12 cellular contexts compared by ENCODE assay signal in the genomic region with DNA sequence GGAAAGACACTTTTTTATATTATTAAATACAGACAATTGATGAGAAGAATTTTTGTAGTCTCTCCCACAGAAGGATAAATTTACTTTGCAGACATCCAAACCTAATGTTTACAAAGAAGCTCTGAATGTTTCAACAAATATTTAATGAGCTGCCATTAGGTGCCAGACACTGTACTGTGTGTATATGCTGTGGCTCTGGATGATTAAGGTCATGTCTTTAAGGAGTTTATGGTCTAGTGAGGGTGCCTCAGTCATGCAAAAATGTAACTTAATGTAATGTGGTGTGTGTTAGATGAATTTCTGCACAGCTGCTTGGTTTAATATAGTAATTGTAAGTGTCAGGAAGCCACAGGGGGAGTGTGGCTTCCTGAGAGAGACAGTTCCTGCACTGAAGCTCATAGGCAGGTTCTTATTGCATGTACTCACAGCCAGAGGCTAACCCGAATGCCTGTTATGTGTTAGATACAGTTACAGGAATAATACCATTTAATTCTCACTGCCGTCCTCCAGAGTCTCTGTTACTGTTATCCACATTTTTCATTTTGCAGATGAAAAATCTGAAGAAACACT. TPM values are rescaled to one million over a fixed set of nuclear protein-coding genes. Genes with fewer than 3 reads are reported as not detected.
A peak's percentile ranks its signal among the peaks of the same experiment; 100 is the strongest.
DNase-seq lines count a peak whose midpoint lies in the region; ATAC-seq and TF ChIP-seq lines count a peak whose summit lies in the region.
"Had no signal": no experiment of that assay in that cellular context is flagged by ENCODE, and none has a peak within 500 bp of the region (broad histone marks: within the 10 kb centered on the region; RNA-seq: fewer than 3 reads in every experiment).

No MANE protein-coding gene starts in this region.

- POLR2A ChIA-PET in MCF 10A (lab: Yijun Ruan, JAX), result interaction anchor here (0.5 kb wide), 1 partner anchor 15 kb away, joined by 4 read pairs; no protein-coding TSS in a partner anchor
- POLR2A ChIA-PET in Caco-2 (lab: Charles Lee), result no interaction called here

- peak; percentile 52 for DNase-seq in DMS53 (lab: John Stamatoyannopoulos, UW)
- DNase-seq in SK-N-MC (ENCODE audit: low read depth, low spot score), result peak; percentile 82
- no peak for DNase-seq in mucosa of descending colon
- DNase-seq in MCF 10A (ENCODE audit: unreplicated experiment), result no peak
- DNase-seq in Caco-2, result no peak
- DNase-seq in glomerular visceral epithelial cell (ENCODE audit: extremely low spot score), result no peak
- DNase-seq: activated CD8-positive, alpha-beta memory T cell treated with anti-CD3 and anti-CD28 coated beads, Interleukin-2, amount 50 U/mL, for 48 hours; H9; stimulated activated CD4-positive, alpha-beta T cell treated with anti-CD3 and anti-CD28 coated beads, Interleukin-2, amount 100 ng/mL, for 48 hours had no signal

- no peaks in the 10 kb centered on the region for H3K27me3 Mint-ChIP-seq in MCF 10A (ENCODE audit: insufficient read depth, unreplicated experiment)
- H3K27me3 Mint-ChIP-seq in Caco-2 (ENCODE audit: insufficient read depth, unreplicated experiment), result no peaks in the 10 kb centered on the region

- H3K4me1 ChIP-seq in mucosa of descending colon (ENCODE audit: low read depth) (peaks cover 16% of the 10 kb centered on the region), Caco-2 (no peaks in the 10 kb centered on the region)

- BruUV-seq in MCF 10A (replicated peaks; lab: Mats Ljungman, UMichigan), result no TSS peak
- no TSS peak for BruUV-seq in Caco-2 (replicated peaks; lab: Mats Ljungman, UMichigan)

- ATAC-seq in GM19397 (IDR thresholded peaks at IDR 0.05; ENCODE audit: unreplicated experiment) (peak; percentile 89), mucosa of descending colon (peak; percentile 21), HG02798 (IDR thresholded peaks at IDR 0.05; ENCODE audit: poor library complexity, unreplicated experiment) (no peak)

- H3K4me3 Mint-ChIP-seq in MCF 10A (ENCODE audit: unreplicated experiment) (no peak overlapping the region), Caco-2 (ENCODE audit: unreplicated experiment) (no peak overlapping the region)
- H3K4me3 Mint-ChIP-seq: H9 had no signal

- intact Hi-C loops in mucosa of descending colon (cut with DNase I, micrococcal nuclease), result no loop called here
- intact Hi-C loops in MCF 10A (cut with micrococcal nuclease), result no loop called here
- intact Hi-C loops in Caco-2 (cut with micrococcal nuclease; ENCODE audit: unreplicated experiment), result no loop called here

- H3K27ac Mint-ChIP-seq in MCF 10A (ENCODE audit: low read depth, unreplicated experiment) (no peak overlapping the region), Caco-2 (ENCODE audit: unreplicated experiment) (no peak overlapping the region)

- peak overlapping the region; percentile 68 for H3K4me3 ChIP-seq in SK-N-MC
- H3K4me3 ChIP-seq in mucosa of descending colon, result no peak overlapping the region
- H3K4me3 ChIP-seq in Caco-2 (ENCODE audit: low read depth, low read length), result no peak overlapping the region

- H3K36me3 Mint-ChIP-seq in MCF 10A (ENCODE audit: insufficient read depth, unreplicated experiment), result no peaks in the 10 kb centered on the region
- no peaks in the 10 kb centered on the region for H3K36me3 Mint-ChIP-seq in Caco-2 (ENCODE audit: insufficient read depth, unreplicated experiment)

- H3K9me3 Mint-ChIP-seq in MCF 10A (ENCODE audit: unreplicated experiment) (no peaks in the 10 kb centered on the region), Caco-2 (ENCODE audit: unreplicated experiment) (no peaks in the 10 kb centered on the region)
- H3K9me3 Mint-ChIP-seq: H9 had no signal

- TF ChIP-seq CTCF in mucosa of descending colon (IDR thresholded peaks at IDR 0.05), result no peak
- no peak for TF ChIP-seq CTCF in MCF 10A (IDR thresholded peaks at IDR 0.05; ENCODE audit: unreplicated experiment)
- TF ChIP-seq CTCF in Caco-2 (IDR thresholded peaks at IDR 0.05; ENCODE audit: insufficient read depth in 1 of 2, low read depth in 1 of 2, low read length in 1 of 2, severe bottlenecking in 1 of 2, unreplicated experiment in 1 of 2), result no peak

- H3K36me3 ChIP-seq in SK-N-MC (ENCODE audit: insufficient read depth, low read length) (no peaks in the 10 kb centered on the region), mucosa of descending colon (ENCODE audit: low read depth) (no peaks in the 10 kb centered on the region), Caco-2 (ENCODE audit: control insufficient read depth, insufficient read depth, low read length) (no peaks in the 10 kb centered on the region)

- peak overlapping the region; percentile 84 for H3K27ac ChIP-seq in SK-N-MC
- H3K27ac ChIP-seq: epithelial cell of prostate had no signal

- H3K9ac ChIP-seq in SK-N-MC (ENCODE audit: insufficient read length), result peak overlapping the region; percentile 28

- no peaks in the 10 kb centered on the region for H3K27me3 ChIP-seq in Caco-2 (replicated peaks; ENCODE audit: control insufficient read depth, insufficient read depth, low read length)

- peaks cover 10% of the 10 kb centered on the region for H3K4me1 Mint-ChIP-seq in MCF 10A (ENCODE audit: insufficient read depth, unreplicated experiment)
- H3K4me1 Mint-ChIP-seq in Caco-2 (ENCODE audit: low read depth, unreplicated experiment), result no peaks in the 10 kb centered on the region

- CTCF ChIA-PET in MCF 10A (lab: Yijun Ruan, JAX) (interaction anchor here (0.5 to 1.8 kb wide), 6 partner anchors 16 to 555 kb away, joined by 3 to 6 read pairs (median 3); no protein-coding TSS in a partner anchor), Caco-2 (lab: Charles Lee) (interaction anchor here (0.5 to 1.2 kb wide), 2 partner anchors 24 to 43 kb away, joined by 3 to 4 read pairs; a partner anchor contains a TSS)

- H3K9me3 ChIP-seq in SK-N-MC (ENCODE audit: low read depth, low read length), result no peaks in the 10 kb centered on the region
- H3K9me3 ChIP-seq in mucosa of descending colon, result no peaks in the 10 kb centered on the region
- H3K9me3 ChIP-seq in Caco-2, result no peaks in the 10 kb centered on the region

RNA-seq across cellular contexts. Expression of a gene that starts 43.3 kb away (rescaled TPM):
- total RNA-seq in mucosa of descending colon (10 to 100 TPM; 35.2 to 59.5 (median 35.6) TPM), MCF 10A (2022) (2.2 TPM in 2 replicates), Caco-2 (2022) (10.1 and 10.5 TPM in 2 replicates)

Comparison
In these comparisons a context has a peak if more than half of its experiments do, and no peak if none do; other contexts are left out.
1. DNase-seq: peak in DMS53 (single experiment) and SK-N-MC (single experiment); none in mucosa of descending colon (0 of 3), MCF 10A (single experiment), Caco-2 (0 of 2) and glomerular visceral epithelial cell (single experiment).